Comparison of ENCODE assay signal across 8 cellular contexts in the genomic region with DNA sequence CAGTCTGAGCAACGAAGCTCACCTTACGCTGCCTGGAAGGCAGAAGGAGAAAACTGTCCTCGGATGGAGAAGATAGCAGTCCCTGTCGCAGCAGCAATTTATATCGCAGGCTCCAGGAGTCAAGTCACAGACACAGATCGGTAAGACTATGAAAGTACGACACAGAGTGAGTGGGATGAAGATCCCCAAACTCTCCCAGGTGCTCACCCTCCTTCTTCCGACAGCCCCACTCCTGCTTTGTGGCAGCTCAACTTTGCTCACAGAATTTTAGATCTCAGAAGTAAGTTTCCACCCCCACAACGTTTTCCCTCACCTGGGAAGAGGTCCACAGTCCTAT. TPM values are rescaled to one million over a fixed set of nuclear protein-coding genes. Genes with fewer than 3 reads are reported as not detected.
A peak's percentile ranks its signal among the peaks of the same experiment; 100 is the strongest.
DNase-seq lines count a peak whose midpoint lies in the region; ATAC-seq, FAIRE-seq and TF ChIP-seq lines count a peak whose summit lies in the region.

No MANE protein-coding gene starts in this region.

- ATAC-seq in stimulated activated memory B cell treated with anti-CD40 and anti-IgM and Interleukin-4, amounts not matched to agents 10 μg/mL and 1 μg/mL and 100 μg/mL, for 72 hours: no peak
- no peak for ATAC-seq in GM21717 (IDR thresholded peaks at IDR 0.05; ENCODE audit: unreplicated experiment)

- H3K27ac ChIP-seq in 22Rv1: peak overlapping the region; percentile 35

- H3K4me3 ChIP-seq in iPS-18c (ENCODE audit: insufficient read depth, low read depth, low read length): peak overlapping the region; percentile 90

- TF ChIP-seq CTCF in 22Rv1 (IDR thresholded peaks at IDR 0.05) (no peak), GM10266 (IDR thresholded peaks at IDR 0.05; ENCODE audit: control insufficient read depth, insufficient read depth, low read depth, missing control alignments) (no peak)

- DNase-seq in H54 (ENCODE audit: insufficient read length, low spot score) (peak; percentile 8), GM10266 (ENCODE audit: extremely low spot score) (no peak), MV-4-11 (lab: John Stamatoyannopoulos, UW) (no peak)
- DNase-seq in activated T-helper 2 cell treated with anti-CD3 and anti-CD28 coated beads, Interferon-gamma antibody, Interleukin-2, Interleukin-4, amounts not matched to agents 10 μg/mL and 5 μg/mL and 100 μg/mL, durations not matched to agents 14 hours and 24 hours and 36 hours (ENCODE audit: low spot score): no peak

- peak overlapping the region; percentile 97 for H3K27ac Mint-ChIP-seq in activated T-helper 2 cell treated with anti-CD3 and anti-CD28 coated beads, Interferon-gamma antibody, Interleukin-2, Interleukin-4, amounts not matched to agents 10 μg/mL and 5 μg/mL and 100 μg/mL, durations not matched to agents 14 hours and 24 hours and 36 hours
- peak overlapping the region; percentile 92 for H3K27ac Mint-ChIP-seq in stimulated activated memory B cell treated with anti-CD40 and anti-IgM and Interleukin-4, amounts not matched to agents 10 μg/mL and 1 μg/mL and 100 μg/mL, for 72 hours

- TF ChIP-seq POLR2A in H54 (IDR thresholded peaks at IDR 0.05; ENCODE audit: low read depth, low read length): no peak

- peaks cover 45% of the 10 kb centered on the region for H3K4me1 Mint-ChIP-seq in activated T-helper 2 cell treated with anti-CD3 and anti-CD28 coated beads, Interferon-gamma antibody, Interleukin-2, Interleukin-4, amounts not matched to agents 10 μg/mL and 5 μg/mL and 100 μg/mL, durations not matched to agents 14 hours and 24 hours and 36 hours (ENCODE audit: low read depth)
- peaks cover 73% of the 10 kb centered on the region for H3K4me1 Mint-ChIP-seq in stimulated activated memory B cell treated with anti-CD40 and anti-IgM and Interleukin-4, amounts not matched to agents 10 μg/mL and 1 μg/mL and 100 μg/mL, for 72 hours

- FAIRE-seq in H54 (lab: Jason Lieb, UNC): no peak

- peak overlapping the region; percentile 99 for H3K4me3 Mint-ChIP-seq in activated T-helper 2 cell treated with anti-CD3 and anti-CD28 coated beads, Interferon-gamma antibody, Interleukin-2, Interleukin-4, amounts not matched to agents 10 μg/mL and 5 μg/mL and 100 μg/mL, durations not matched to agents 14 hours and 24 hours and 36 hours (ENCODE audit: low read depth)
- peak overlapping the region; percentile 98 for H3K4me3 Mint-ChIP-seq in stimulated activated memory B cell treated with anti-CD40 and anti-IgM and Interleukin-4, amounts not matched to agents 10 μg/mL and 1 μg/mL and 100 μg/mL, for 72 hours

- H3K9me3 Mint-ChIP-seq in activated T-helper 2 cell treated with anti-CD3 and anti-CD28 coated beads, Interferon-gamma antibody, Interleukin-2, Interleukin-4, amounts not matched to agents 10 μg/mL and 5 μg/mL and 100 μg/mL, durations not matched to agents 14 hours and 24 hours and 36 hours: peaks cover 8% of the 10 kb centered on the region
- peaks cover 7% of the 10 kb centered on the region for H3K9me3 Mint-ChIP-seq in stimulated activated memory B cell treated with anti-CD40 and anti-IgM and Interleukin-4, amounts not matched to agents 10 μg/mL and 1 μg/mL and 100 μg/mL, for 72 hours

- peaks cover 64% of the 10 kb centered on the region for H3K36me3 Mint-ChIP-seq in activated T-helper 2 cell treated with anti-CD3 and anti-CD28 coated beads, Interferon-gamma antibody, Interleukin-2, Interleukin-4, amounts not matched to agents 10 μg/mL and 5 μg/mL and 100 μg/mL, durations not matched to agents 14 hours and 24 hours and 36 hours (ENCODE audit: low read depth)
- H3K36me3 Mint-ChIP-seq in stimulated activated memory B cell treated with anti-CD40 and anti-IgM and Interleukin-4, amounts not matched to agents 10 μg/mL and 1 μg/mL and 100 μg/mL, for 72 hours: peaks cover 39% of the 10 kb centered on the region

- H3K27me3 Mint-ChIP-seq in activated T-helper 2 cell treated with anti-CD3 and anti-CD28 coated beads, Interferon-gamma antibody, Interleukin-2, Interleukin-4, amounts not matched to agents 10 μg/mL and 5 μg/mL and 100 μg/mL, durations not matched to agents 14 hours and 24 hours and 36 hours (ENCODE audit: low read depth): no peaks in the 10 kb centered on the region
- no peaks in the 10 kb centered on the region for H3K27me3 Mint-ChIP-seq in stimulated activated memory B cell treated with anti-CD40 and anti-IgM and Interleukin-4, amounts not matched to agents 10 μg/mL and 1 μg/mL and 100 μg/mL, for 72 hours

- intact Hi-C loops in activated T-helper 2 cell treated with anti-CD3 and anti-CD28 coated beads, Interferon-gamma antibody, Interleukin-2, Interleukin-4, amounts not matched to agents 10 μg/mL and 5 μg/mL and 100 μg/mL, durations not matched to agents 14 hours and 24 hours and 36 hours (cut with micrococcal nuclease): loop anchor here (5.0 to 10.0 kb wide), 3 partner anchors 214 to 349 kb away; a partner anchor contains a TSS

- H3K9me3 ChIP-seq in iPS-18c (ENCODE audit: control insufficient read depth, insufficient read depth, low read length): no peaks in the 10 kb centered on the region

RNA-seq across cellular contexts. Expression of a gene that starts 0.4 kb away (rescaled TPM):
- 66.5 and 71.3 TPM in 2 replicates for total RNA-seq in activated T-helper 2 cell treated with anti-CD3 and anti-CD28 coated beads, Interferon-gamma antibody, Interleukin-2, Interleukin-4, amounts not matched to agents 10 μg/mL and 5 μg/mL and 100 μg/mL, durations not matched to agents 14 hours and 24 hours and 36 hours

RNA-seq across cellular contexts. Expression of a gene that starts 36.8 kb away (rescaled TPM):
- total RNA-seq in activated T-helper 2 cell treated with anti-CD3 and anti-CD28 coated beads, Interferon-gamma antibody, Interleukin-2, Interleukin-4, amounts not matched to agents 10 μg/mL and 5 μg/mL and 100 μg/mL, durations not matched to agents 14 hours and 24 hours and 36 hours: 121 and 127 TPM in 2 replicates
